In genomic region chr1:228018125-228018398, GRCh38 we compare ENCODE assay signal across 17 cellular contexts. TPM values are rescaled to one million over a fixed set of nuclear protein-coding genes. Genes with fewer than 3 reads are reported as not detected.
DNase-seq lines count a peak whose midpoint lies in the region; ATAC-seq and TF ChIP-seq lines count a peak whose summit lies in the region.
"Had no signal": no experiment of that assay in that cellular context is flagged by ENCODE, and none has a peak within 500 bp of the region (broad histone marks: within the 10 kb centered on the region; RNA-seq: fewer than 3 reads in every experiment).

No MANE protein-coding gene starts in this region.

- H3K4me3 ChIP-seq in upper lobe of right lung (no peak overlapping the region), foreskin fibroblast (ENCODE audit: low read depth in 1 of 2, low read length in 2 of 2) (no peak overlapping the region)
- H3K4me3 ChIP-seq: BLaER1 treated with 17β-estradiol and CSF1 and Interleukin-3, amounts not matched to agents 10 nM and 100 nM; GM23338 had no signal

- ATAC-seq in upper lobe of right lung: no peak
- ATAC-seq: GM23338 had no signal

- intact Hi-C loops in upper lobe of right lung (cut with DNase I): no loop called here

- CTCF ChIA-PET in activated naive CD4-positive, alpha-beta T cell treated with anti-CD3 and anti-CD28 coated beads, Interleukin-2, amount 10 ng/mL, durations not matched to agents 7 days and 5 days (lab: Charles Lee): no interaction called here

- TF ChIP-seq CTCF in upper lobe of right lung (IDR thresholded peaks at IDR 0.05) (no peak), foreskin fibroblast (IDR thresholded peaks at IDR 0.05; ENCODE audit: low read depth, low read length) (no peak)

- H3K36me3 Mint-ChIP-seq in activated naive CD4-positive, alpha-beta T cell treated with anti-CD3 and anti-CD28 coated beads, Interleukin-2, amount 10 ng/mL, durations not matched to agents 7 days and 5 days: no peaks in the 10 kb centered on the region
- H3K36me3 Mint-ChIP-seq: CD4-positive, alpha-beta memory T cell; IgD-negative memory B cell had no signal

- H3K4me3 Mint-ChIP-seq in activated naive CD4-positive, alpha-beta T cell treated with anti-CD3 and anti-CD28 coated beads, Interleukin-2, amount 10 ng/mL, durations not matched to agents 7 days and 5 days: no peak overlapping the region
- H3K4me3 Mint-ChIP-seq: CD4-positive, alpha-beta memory T cell; GM23338; H9; IgD-negative memory B cell had no signal

- H3K27ac ChIP-seq in upper lobe of right lung: no peak overlapping the region
- H3K27ac ChIP-seq: BLaER1 treated with 17β-estradiol and CSF1 and Interleukin-3, amounts not matched to agents 10 nM and 100 nM had no signal

- H3K27me3 ChIP-seq in upper lobe of right lung: peaks cover 8% of the 10 kb centered on the region
- H3K27me3 ChIP-seq: BLaER1 treated with 17β-estradiol and CSF1 and Interleukin-3, amounts not matched to agents 10 nM and 100 nM had no signal

- no peak overlapping the region for H3K27ac Mint-ChIP-seq in activated naive CD4-positive, alpha-beta T cell treated with anti-CD3 and anti-CD28 coated beads, Interleukin-2, amount 10 ng/mL, durations not matched to agents 7 days and 5 days
- H3K27ac Mint-ChIP-seq: CD4-positive, alpha-beta memory T cell; GM23338; H9; IgD-negative memory B cell had no signal

- no peaks in the 10 kb centered on the region for H3K4me1 ChIP-seq in upper lobe of right lung

- H3K36me3 ChIP-seq in upper lobe of right lung: no peaks in the 10 kb centered on the region
- H3K36me3 ChIP-seq: BLaER1 treated with 17β-estradiol and CSF1 and Interleukin-3, amounts not matched to agents 10 nM and 100 nM had no signal

- no peaks in the 10 kb centered on the region for H3K4me1 Mint-ChIP-seq in activated naive CD4-positive, alpha-beta T cell treated with anti-CD3 and anti-CD28 coated beads, Interleukin-2, amount 10 ng/mL, durations not matched to agents 7 days and 5 days
- H3K4me1 Mint-ChIP-seq: CD4-positive, alpha-beta memory T cell had no signal

- H3K9me3 Mint-ChIP-seq in activated naive CD4-positive, alpha-beta T cell treated with anti-CD3 and anti-CD28 coated beads, Interleukin-2, amount 10 ng/mL, durations not matched to agents 7 days and 5 days: no peaks in the 10 kb centered on the region
- H3K9me3 Mint-ChIP-seq: CD4-positive, alpha-beta memory T cell; GM23338; H9; IgD-negative memory B cell had no signal

- H3K27me3 Mint-ChIP-seq in activated naive CD4-positive, alpha-beta T cell treated with anti-CD3 and anti-CD28 coated beads, Interleukin-2, amount 10 ng/mL, durations not matched to agents 7 days and 5 days: peaks cover 16% of the 10 kb centered on the region

- no peaks in the 10 kb centered on the region for H3K9me3 ChIP-seq in upper lobe of right lung
- H3K9me3 ChIP-seq: BLaER1 treated with 17β-estradiol and CSF1 and Interleukin-3, amounts not matched to agents 10 nM and 100 nM had no signal

- DNase-seq in activated naive CD4-positive, alpha-beta T cell treated with anti-CD3 and anti-CD28 coated beads, Interleukin-2, amount 10 ng/mL, durations not matched to agents 7 days and 5 days: peak; percentile 18
- DNase-seq in activated naive CD4-positive, alpha-beta T cell treated with Interleukin-2 at 50 U/mL for 16 hours: no peak
- peak; percentile 7 for DNase-seq in HuH-7 (ENCODE audit: low spot score)
- DNase-seq in iPS-NIHi7 (ENCODE audit: extremely low spot score): peak; percentile 10
- peak; percentile 54 for DNase-seq in upper lobe of right lung
- DNase-seq in foreskin fibroblast: no peak
- no peak for DNase-seq in foreskin melanocyte
- DNase-seq: ACHN; CD4-positive, alpha-beta memory T cell; DMS79 had no signal

RNA-seq across cellular contexts. Expression of gene WNT3A, which starts 11.3 kb away (rescaled TPM):
- total RNA-seq in upper lobe of right lung: 10.1 TPM
- total RNA-seq: A172; CD4-positive, alpha-beta memory T cell; G401; HT-29 had no signal

Comparison
In these comparisons a context has a peak if more than half of its experiments do, and no peak if none do; other contexts are left out.
1. DNase-seq: peak in activated naive CD4-positive, alpha-beta T cell treated with anti-CD3 and anti-CD28 coated beads, Interleukin-2, amount 10 ng/mL, durations not matched to agents 7 days and 5 days (single experiment), HuH-7 (single experiment), iPS-NIHi7 (single experiment) and upper lobe of right lung (single experiment); none in activated naive CD4-positive, alpha-beta T cell treated with Interleukin-2 at 50 U/mL for 16 hours (single experiment), foreskin fibroblast (0 of 2) and foreskin melanocyte (single experiment).